ENCODE assay signal across 28 cellular contexts in genomic region chr9:96457266-96457665, GRCh38.
"Had no signal": no experiment of that assay in that cellular context is flagged by ENCODE, and none has a peak within 500 bp of the region (broad histone marks: within the 10 kb centered on the region; RNA-seq: fewer than 3 reads in every experiment).

No MANE protein-coding gene starts in this region.

- H3K27me3 ChIP-seq: adrenal gland, body of pancreas, colonic mucosa, dorsolateral prefrontal cortex, hepatocyte, tibial nerve had no signal

- DNase-seq: activated CD4-positive, alpha-beta memory T cell treated with anti-CD3 and anti-CD28 coated beads for 36 hours; activated CD4-positive, alpha-beta T cell treated with anti-CD3 and anti-CD28 coated beads, Interleukin-2, amount 10 ng/mL, durations not matched to agents 24 days and 14 days; activated CD4-positive, CD25-positive, alpha-beta regulatory T cell treated with anti-CD3 and anti-CD28 coated beads, Interleukin-2, amount 50 U/mL, for 72 hours; activated CD8-positive, alpha-beta memory T cell treated with anti-CD3 and anti-CD28 coated beads, Interleukin-2, amount 50 U/mL, for 4 hours; activated effector memory CD4-positive, alpha-beta T cell treated with anti-CD3 and anti-CD28 coated beads, Interleukin-2, amount 50 U/mL, for 16 hours; activated naive CD4-positive, alpha-beta T cell treated with anti-CD3 and anti-CD28 coated beads for 36 hours; activated naive CD8-positive, alpha-beta T cell treated with anti-CD3 and anti-CD28 coated beads for 36 hours; activated T-cell treated with anti-CD3 and anti-CD28 coated beads, Interleukin-2, amount 50 U/mL, for 1 hour; adrenal gland; aorta; body of pancreas; colonic mucosa; dorsolateral prefrontal cortex; effector memory CD4-positive, alpha-beta T cell; erythroblast; foreskin fibroblast; glutamatergic neuron; islet precursor cell; left ventricle myocardium inferior; naive thymus-derived CD8-positive, alpha-beta T cell; psoas muscle; right cardiac atrium; stimulated activated CD4-positive, alpha-beta T cell treated with anti-CD3 and anti-CD28 coated beads, Interleukin-2, amount 100 ng/mL, for 48 hours; stimulated activated naive CD4-positive, alpha-beta T cell treated with Interleukin-2 at 50 U/mL for 16 hours; T-helper 9 cell had no signal

- H3K4me3 ChIP-seq: adrenal gland, body of pancreas, colonic mucosa, dorsolateral prefrontal cortex, hepatocyte, left ventricle myocardium inferior, psoas muscle, tibial nerve had no signal

- ATAC-seq: body of pancreas; naive thymus-derived CD8-positive, alpha-beta T cell; psoas muscle; right cardiac atrium had no signal

- H3K36me3 ChIP-seq: adrenal gland, colonic mucosa had no signal

- H3K9ac ChIP-seq: parathyroid adenoma had no signal

- H3K4me2 ChIP-seq: hepatocyte had no signal

- H3K4me1 ChIP-seq: adrenal gland, body of pancreas, colonic mucosa, parathyroid adenoma, psoas muscle had no signal

- H2AFZ ChIP-seq: hepatocyte, parathyroid adenoma had no signal

- H3K27ac ChIP-seq: adrenal gland, body of pancreas, colonic mucosa, hepatocyte, left ventricle myocardium inferior, parathyroid adenoma, psoas muscle had no signal

- H3K9me3 ChIP-seq: adrenal gland, body of pancreas, colonic mucosa, left ventricle myocardium inferior, psoas muscle, tibial nerve had no signal
